Comparison of ENCODE assay signal across 22 cellular contexts in genomic region chr7:48894574-48894973, GRCh38.
"Had no signal": no experiment of that assay in that cellular context is flagged by ENCODE, and none has a peak within 500 bp of the region (broad histone marks: within the 10 kb centered on the region; RNA-seq: fewer than 3 reads in every experiment).

No MANE protein-coding gene starts in this region.

- H3K27me3 ChIP-seq: dorsolateral prefrontal cortex, heart left ventricle, right lobe of liver, testis, tibial nerve had no signal

- H3K79me2 ChIP-seq: parathyroid adenoma had no signal

- H3K36me3 ChIP-seq: heart left ventricle, right lobe of liver, tibial nerve had no signal

- DNase-seq: cortex of kidney; dorsolateral prefrontal cortex; effector CD8-positive, alpha-beta T cell; heart left ventricle; hippocampal formation; kidney glomerular epithelial cell; mammary epithelial cell; naive thymus-derived CD4-positive, alpha-beta T cell; nephron progenitor cell; psoas muscle; retina; right lobe of liver; stimulated activated CD4-positive, alpha-beta T cell treated with anti-CD3 and anti-CD28 coated beads, Interleukin-15, amount 100 ng/mL, for 24 hours; stimulated activated CD4-positive, alpha-beta T cell treated with anti-CD3 and anti-CD28 coated beads, Interleukin-1b, Interleukin-23, amount 100 ng/mL, for 48 hours; stimulated activated CD4-positive, alpha-beta T cell treated with anti-CD3 and anti-CD28 coated beads, Interleukin-4, amount 100 ng/mL, for 24 hours; stimulated activated naive CD8-positive, alpha-beta T cell treated with anti-CD3 and anti-CD28 coated beads, Interleukin-15, amount 100 ng/mL, for 72 hours; testis had no signal

- H3K27ac ChIP-seq: dorsolateral prefrontal cortex, heart left ventricle, parathyroid adenoma, psoas muscle, right lobe of liver, testis, tibial nerve had no signal

- H3K9me3 ChIP-seq: testis had no signal

- H3K4me3 ChIP-seq: dorsolateral prefrontal cortex, heart left ventricle, psoas muscle, right lobe of liver, testis, tibial nerve had no signal

- H2AFZ ChIP-seq: parathyroid adenoma had no signal

- ATAC-seq: esophagus mucosa; heart left ventricle; left lobe of liver; naive thymus-derived CD4-positive, alpha-beta T cell; psoas muscle; right lobe of liver; stimulated activated memory B cell treated with anti-CD40 and anti-IgM and Interleukin-4, amounts not matched to agents 10 μg/mL and 1 μg/mL and 100 μg/mL, for 72 hours; stimulated activated naive CD8-positive, alpha-beta T cell treated with anti-CD3 and anti-CD28 coated beads, Interleukin-15, amount 100 ng/mL, for 72 hours had no signal

- H3K9ac ChIP-seq: parathyroid adenoma had no signal

- H3K4me1 ChIP-seq: heart left ventricle, parathyroid adenoma, psoas muscle, right lobe of liver, testis, tibial nerve had no signal
